Comparison of ENCODE assay signal across 20 cellular contexts in the genomic region with DNA sequence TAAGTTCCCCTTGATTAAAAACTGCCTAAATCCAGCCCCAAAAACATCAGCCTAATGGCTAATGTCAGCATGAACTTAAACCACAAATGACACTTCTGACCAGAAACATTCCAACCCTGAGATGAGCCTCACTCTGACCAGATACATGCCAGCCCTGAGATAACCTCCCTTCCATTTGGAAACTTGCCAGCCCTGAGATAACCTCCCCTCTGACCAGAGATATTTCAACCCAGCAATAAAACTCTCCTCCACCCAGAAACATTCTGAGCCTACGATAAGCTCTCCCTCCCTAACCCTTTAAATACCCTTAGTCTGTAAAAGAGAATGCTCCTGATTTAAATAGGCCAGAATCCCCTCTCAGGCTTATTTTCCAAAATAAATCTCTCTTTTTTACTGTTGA.
"Had no signal": no experiment of that assay in that cellular context is flagged by ENCODE, and none has a peak within 500 bp of the region (broad histone marks: within the 10 kb centered on the region; RNA-seq: fewer than 3 reads in every experiment).

No MANE protein-coding gene starts in this region.

- H3K36me3 Mint-ChIP-seq: natural killer cell; stimulated activated memory B cell treated with anti-CD40 and anti-IgM and Interleukin-4, amounts not matched to agents 10 μg/mL and 1 μg/mL and 100 μg/mL, for 72 hours had no signal

- H3K27ac Mint-ChIP-seq: natural killer cell; stimulated activated memory B cell treated with anti-CD40 and anti-IgM and Interleukin-4, amounts not matched to agents 10 μg/mL and 1 μg/mL and 100 μg/mL, for 72 hours; stimulated activated naive CD8-positive, alpha-beta T cell treated with anti-CD3 and anti-CD28 coated beads, Interleukin-15, amount 100 ng/mL, for 72 hours had no signal

- H3K27me3 ChIP-seq: dorsolateral prefrontal cortex, gastrocnemius medialis, spleen, testis, tibial nerve, upper lobe of right lung, vagina had no signal

- H3K4me3 Mint-ChIP-seq: natural killer cell; neural crest cell; stimulated activated memory B cell treated with anti-CD40 and anti-IgM and Interleukin-4, amounts not matched to agents 10 μg/mL and 1 μg/mL and 100 μg/mL, for 72 hours; stimulated activated naive CD8-positive, alpha-beta T cell treated with anti-CD3 and anti-CD28 coated beads, Interleukin-15, amount 100 ng/mL, for 72 hours had no signal

- H3K4me1 ChIP-seq: gastrocnemius medialis, spleen, testis, tibial nerve, upper lobe of right lung, vagina had no signal

- H3K27ac ChIP-seq: dorsolateral prefrontal cortex, gastrocnemius medialis, spleen, testis, tibial nerve, upper lobe of right lung, vagina had no signal

- H3K27me3 Mint-ChIP-seq: stimulated activated memory B cell treated with anti-CD40 and anti-IgM and Interleukin-4, amounts not matched to agents 10 μg/mL and 1 μg/mL and 100 μg/mL, for 72 hours; stimulated activated naive CD8-positive, alpha-beta T cell treated with anti-CD3 and anti-CD28 coated beads, Interleukin-15, amount 100 ng/mL, for 72 hours had no signal

- H3K4me3 ChIP-seq: dorsolateral prefrontal cortex, gastrocnemius medialis, spleen, testis, tibial nerve, upper lobe of right lung, vagina had no signal

- DNase-seq: cortex of kidney; dorsolateral prefrontal cortex; effector CD8-positive, alpha-beta T cell; gastrocnemius medialis; glutamatergic neuron; natural killer cell; posterior cingulate gyrus; spleen; stimulated activated CD4-positive, alpha-beta T cell treated with anti-CD3 and anti-CD28 coated beads, Interleukin-15, amount 100 ng/mL, for 24 hours; stimulated activated CD4-positive, alpha-beta T cell treated with anti-CD3 and anti-CD28 coated beads, Interleukin-1b, Interleukin-23, amount 100 ng/mL, for 48 hours; stimulated activated CD4-positive, alpha-beta T cell treated with anti-CD3 and anti-CD28 coated beads, Interleukin-4, amount 100 ng/mL, for 24 hours; stimulated activated naive CD8-positive, alpha-beta T cell treated with anti-CD3 and anti-CD28 coated beads, Interleukin-15, amount 100 ng/mL, for 72 hours; testis; upper lobe of right lung had no signal

- H3K9me3 ChIP-seq: gastrocnemius medialis, testis, upper lobe of right lung, vagina had no signal

- H3K36me3 ChIP-seq: gastrocnemius medialis, spleen, tibial nerve, upper lobe of right lung, vagina had no signal

- H3K4me1 Mint-ChIP-seq: natural killer cell; neural crest cell; stimulated activated memory B cell treated with anti-CD40 and anti-IgM and Interleukin-4, amounts not matched to agents 10 μg/mL and 1 μg/mL and 100 μg/mL, for 72 hours; stimulated activated naive CD8-positive, alpha-beta T cell treated with anti-CD3 and anti-CD28 coated beads, Interleukin-15, amount 100 ng/mL, for 72 hours had no signal

- ATAC-seq: esophagus mucosa; gastrocnemius medialis; natural killer cell; sciatic nerve; stimulated activated memory B cell treated with anti-CD40 and anti-IgM and Interleukin-4, amounts not matched to agents 10 μg/mL and 1 μg/mL and 100 μg/mL, for 72 hours; stimulated activated naive CD8-positive, alpha-beta T cell treated with anti-CD3 and anti-CD28 coated beads, Interleukin-15, amount 100 ng/mL, for 72 hours; upper lobe of right lung had no signal
